ENCODE assay signal across 8 cellular contexts in genomic region chr15:74614744-74615312, GRCh38. TPM values are rescaled to one million over a fixed set of nuclear protein-coding genes. Genes with fewer than 3 reads are reported as not detected.
DNase-seq lines count a peak whose midpoint lies in the region; ATAC-seq lines count a peak whose summit lies in the region.

No MANE protein-coding gene starts in this region.

- peak overlapping the region; percentile 94 for H3K27ac Mint-ChIP-seq in activated CD4-positive, alpha-beta memory T cell treated with anti-CD3 and anti-CD28 coated beads for 36 hours

- no peaks in the 10 kb centered on the region for H3K9me3 Mint-ChIP-seq in activated CD4-positive, alpha-beta memory T cell treated with anti-CD3 and anti-CD28 coated beads for 36 hours

- H3K27me3 Mint-ChIP-seq in activated CD4-positive, alpha-beta memory T cell treated with anti-CD3 and anti-CD28 coated beads for 36 hours: no peaks in the 10 kb centered on the region

- H3K4me3 Mint-ChIP-seq in activated CD4-positive, alpha-beta memory T cell treated with anti-CD3 and anti-CD28 coated beads for 36 hours: peak overlapping the region; percentile 91

- POLR2A ChIA-PET in activated CD4-positive, alpha-beta memory T cell treated with anti-CD3 and anti-CD28 coated beads for 36 hours (lab: Charles Lee): interaction anchor here (0.7 to 4.9 kb wide), 10 partner anchors 11 to 241 kb away, joined by 3 to 33 read pairs (median 6); partner anchors contain the start of genes ARID3B, UBL7 and ULK3

- intact Hi-C loops in activated CD4-positive, alpha-beta memory T cell treated with anti-CD3 and anti-CD28 coated beads for 36 hours (cut with micrococcal nuclease): loop anchor here (1.0 to 2.0 kb wide), 3 partner anchors 73 to 836 kb away; partner anchors contain the start of genes SIN3A and UBL7

- peak; percentile 12 for DNase-seq in NCI-H2107 (lab: John Stamatoyannopoulos, UW)
- no peak for DNase-seq in NCI-H2107 treated with DMSO at 0.1 percent for 48 hours (lab: John Stamatoyannopoulos, UW; ENCODE audit: unreplicated experiment)
- DNase-seq in NCI-H69 (lab: John Stamatoyannopoulos, UW): peak; percentile 83
- DNase-seq in activated CD4-positive, alpha-beta memory T cell treated with anti-CD3 and anti-CD28 coated beads for 36 hours: peak; percentile 89
- DNase-seq in effector CD4-positive, alpha-beta T cell: peak; percentile 88
- peak; percentile 94 for DNase-seq in mesenteric fat pad (ENCODE audit: low spot score)
- peak; percentile 78 for DNase-seq in stimulated activated CD8-positive, alpha-beta memory T cell treated with anti-CD3 and anti-CD28 coated beads, Interleukin-15, amount 100 ng/mL, for 24 hours (ENCODE audit: low read depth)

- CTCF ChIA-PET in activated CD4-positive, alpha-beta memory T cell treated with anti-CD3 and anti-CD28 coated beads for 36 hours (lab: Charles Lee): interaction anchor here (1.3 to 15.5 kb wide), 4 partner anchors 19 to 242 kb away, joined by 4 to 214 read pairs (median 48); no protein-coding TSS in a partner anchor

- peak; percentile 39 for ATAC-seq in HG02943 (IDR thresholded peaks at IDR 0.05; ENCODE audit: low read depth, unreplicated experiment)

- peaks cover 2% of the 10 kb centered on the region for H3K36me3 Mint-ChIP-seq in activated CD4-positive, alpha-beta memory T cell treated with anti-CD3 and anti-CD28 coated beads for 36 hours

- H3K4me1 Mint-ChIP-seq in activated CD4-positive, alpha-beta memory T cell treated with anti-CD3 and anti-CD28 coated beads for 36 hours (ENCODE audit: low read depth): peaks cover 30% of the 10 kb centered on the region

RNA-seq across cellular contexts. Expression of gene CLK3, which starts 0.8 kb away (rescaled TPM):
- 100 to 1,000 TPM; 118 to 124 TPM for total RNA-seq in activated CD4-positive, alpha-beta memory T cell treated with anti-CD3 and anti-CD28 coated beads for 36 hours
- total RNA-seq in mesenteric fat pad: 51.4 TPM
